ENCODE assay signal across 25 cellular contexts in the genomic region with DNA sequence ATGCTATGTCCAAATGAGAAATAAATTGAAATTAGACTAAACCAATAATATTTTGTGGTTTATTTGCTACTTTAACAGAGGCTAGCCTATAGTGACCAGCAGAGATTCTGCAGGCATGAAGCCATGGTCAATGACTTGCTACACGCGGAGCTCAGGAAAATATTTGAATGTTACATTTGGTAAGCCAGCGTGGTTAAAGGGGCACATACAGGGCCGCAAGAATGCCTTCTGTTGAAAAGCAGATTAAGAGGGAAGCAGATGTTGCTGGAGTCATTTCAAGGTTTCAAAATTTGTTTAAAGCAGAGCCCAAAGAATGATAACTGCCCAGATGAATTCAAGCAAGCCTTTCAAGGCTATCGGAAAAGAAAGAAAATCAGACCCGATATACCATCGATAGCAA.
"Had no signal": no experiment of that assay in that cellular context is flagged by ENCODE, and none has a peak within 500 bp of the region (broad histone marks: within the 10 kb centered on the region; RNA-seq: fewer than 3 reads in every experiment).

No MANE protein-coding gene starts in this region.

- H3K4me1 Mint-ChIP-seq: activated CD4-positive, alpha-beta T cell treated with anti-CD3 and anti-CD28 coated beads, Interleukin-2, amount 10 ng/mL, durations not matched to agents 7 days and 5 days; nephron progenitor cell; stimulated activated effector memory CD8-positive, alpha-beta T cell treated with anti-CD3 and anti-CD28 coated beads, Interleukin-12 subunit alpha, Interleukin-12 subunit beta, amount 100 ng/mL, for 72 hours; stimulated activated naive CD8-positive, alpha-beta T cell treated with anti-CD3 and anti-CD28 coated beads, Interleukin-15, amount 100 ng/mL, for 72 hours had no signal

- H3K4me3 Mint-ChIP-seq: activated CD4-positive, alpha-beta T cell treated with anti-CD3 and anti-CD28 coated beads, Interleukin-2, amount 10 ng/mL, durations not matched to agents 7 days and 5 days; activated CD8-positive, alpha-beta T cell treated with anti-CD3 and anti-CD28 coated beads, Interleukin-2, amount 10 ng/mL, durations not matched to agents 7 days and 5 days; activated naive CD8-positive, alpha-beta T cell; nephron progenitor cell; stimulated activated effector memory CD8-positive, alpha-beta T cell treated with anti-CD3 and anti-CD28 coated beads, Interleukin-12 subunit alpha, Interleukin-12 subunit beta, amount 100 ng/mL, for 72 hours; stimulated activated naive CD8-positive, alpha-beta T cell treated with anti-CD3 and anti-CD28 coated beads, Interleukin-15, amount 100 ng/mL, for 72 hours had no signal

- H3K4me3 ChIP-seq: gastrocnemius medialis, pancreas, skin epidermis, tibial artery had no signal

- DNase-seq: activated CD4-positive, alpha-beta T cell treated with anti-CD3 and anti-CD28 coated beads, Interleukin-2, amount 10 ng/mL, durations not matched to agents 7 days and 5 days; activated CD4-positive, CD25-positive, alpha-beta regulatory T cell treated with anti-CD3 and anti-CD28 coated beads, Interleukin-2, amount 50 U/mL, for 72 hours; activated CD8-positive, alpha-beta T cell treated with anti-CD3 and anti-CD28 coated beads, Interleukin-2, amount 10 ng/mL, durations not matched to agents 7 days and 5 days; activated naive CD4-positive, alpha-beta T cell; amygdala; cortex of kidney; gastrocnemius medialis; head of caudate nucleus; midbrain; nephron progenitor cell; pancreas; right cardiac atrium; stimulated activated CD4-positive, alpha-beta T cell treated with anti-CD3 and anti-CD28 coated beads, Interleukin-2, amount 100 ng/mL, for 24 hours; stimulated activated naive CD8-positive, alpha-beta T cell treated with anti-CD3 and anti-CD28 coated beads, Interleukin-15, amount 100 ng/mL, for 72 hours; T-helper 1 cell; tibial artery; WERI-Rb-1 had no signal

- H3K4me1 ChIP-seq: gastrocnemius medialis, pancreas, tibial artery had no signal

- H3K9me3 ChIP-seq: gastrocnemius medialis, pancreas, tibial artery had no signal

- H3K36me3 ChIP-seq: gastrocnemius medialis, pancreas, tibial artery, WERI-Rb-1 had no signal

- H3K36me3 Mint-ChIP-seq: activated naive CD8-positive, alpha-beta T cell; stimulated activated effector memory CD8-positive, alpha-beta T cell treated with anti-CD3 and anti-CD28 coated beads, Interleukin-12 subunit alpha, Interleukin-12 subunit beta, amount 100 ng/mL, for 72 hours had no signal

- H3K27me3 ChIP-seq: gastrocnemius medialis, pancreas, tibial artery had no signal

- H3K27ac ChIP-seq: epithelial cell of prostate, gastrocnemius medialis, pancreas, skin epidermis, tibial artery, WERI-Rb-1 had no signal

- H3K27ac Mint-ChIP-seq: activated CD4-positive, alpha-beta T cell treated with anti-CD3 and anti-CD28 coated beads, Interleukin-2, amount 10 ng/mL, durations not matched to agents 7 days and 5 days; activated CD8-positive, alpha-beta T cell treated with anti-CD3 and anti-CD28 coated beads, Interleukin-2, amount 10 ng/mL, durations not matched to agents 7 days and 5 days; activated naive CD8-positive, alpha-beta T cell; activated T-helper 2 cell treated with anti-CD3 and anti-CD28 coated beads, Interferon-gamma antibody, Interleukin-2, Interleukin-4, amounts not matched to agents 10 μg/mL and 5 μg/mL and 100 μg/mL, durations not matched to agents 14 hours and 24 hours and 36 hours; nephron progenitor cell; stimulated activated effector memory CD8-positive, alpha-beta T cell treated with anti-CD3 and anti-CD28 coated beads, Interleukin-12 subunit alpha, Interleukin-12 subunit beta, amount 100 ng/mL, for 72 hours had no signal

- H3K9me3 Mint-ChIP-seq: activated CD4-positive, alpha-beta T cell treated with anti-CD3 and anti-CD28 coated beads, Interleukin-2, amount 10 ng/mL, durations not matched to agents 7 days and 5 days; activated T-helper 2 cell treated with anti-CD3 and anti-CD28 coated beads, Interferon-gamma antibody, Interleukin-2, Interleukin-4, amounts not matched to agents 10 μg/mL and 5 μg/mL and 100 μg/mL, durations not matched to agents 14 hours and 24 hours and 36 hours; nephron progenitor cell; stimulated activated effector memory CD8-positive, alpha-beta T cell treated with anti-CD3 and anti-CD28 coated beads, Interleukin-12 subunit alpha, Interleukin-12 subunit beta, amount 100 ng/mL, for 72 hours; stimulated activated naive CD8-positive, alpha-beta T cell treated with anti-CD3 and anti-CD28 coated beads, Interleukin-15, amount 100 ng/mL, for 72 hours had no signal

- FAIRE-seq: islet of Langerhans, pancreas, TTC549, urothelium cell line had no signal

- ATAC-seq: activated CD8-positive, alpha-beta T cell treated with anti-CD3 and anti-CD28 coated beads, Interleukin-2, amount 10 ng/mL, durations not matched to agents 7 days and 5 days; gastrocnemius medialis; pancreas; right cardiac atrium; stimulated activated effector memory CD8-positive, alpha-beta T cell treated with anti-CD3 and anti-CD28 coated beads, Interleukin-12 subunit alpha, Interleukin-12 subunit beta, amount 100 ng/mL, for 72 hours; stimulated activated naive CD8-positive, alpha-beta T cell treated with anti-CD3 and anti-CD28 coated beads, Interleukin-15, amount 100 ng/mL, for 72 hours had no signal

- H3K27me3 Mint-ChIP-seq: activated naive CD8-positive, alpha-beta T cell; stimulated activated naive CD8-positive, alpha-beta T cell treated with anti-CD3 and anti-CD28 coated beads, Interleukin-15, amount 100 ng/mL, for 72 hours had no signal
